11 cellular contexts compared by ENCODE assay signal in genomic region chr11:4551346-4551979, GRCh38. TPM values are rescaled to one million over a fixed set of nuclear protein-coding genes. Genes with fewer than 3 reads are reported as not detected.
DNase-seq lines count a peak whose midpoint lies in the region; ATAC-seq, FAIRE-seq and TF ChIP-seq lines count a peak whose summit lies in the region.
"Had no signal": no experiment of that assay in that cellular context is flagged by ENCODE, and none has a peak within 500 bp of the region (broad histone marks: within the 10 kb centered on the region; RNA-seq: fewer than 3 reads in every experiment).

No MANE protein-coding gene starts in this region.

- H3K4me1 Mint-ChIP-seq in HFFc6 (ENCODE audit: low read depth) = no peaks in the 10 kb centered on the region
- no peaks in the 10 kb centered on the region for H3K4me1 Mint-ChIP-seq in astrocyte (ENCODE audit: low read depth, unreplicated experiment)
- H3K4me1 Mint-ChIP-seq: activated CD8-positive, alpha-beta memory T cell treated with anti-CD3 and anti-CD28 coated beads, Interleukin-2, amount 10 ng/mL, durations not matched to agents 7 days and 5 days had no signal

- H3K27me3 Mint-ChIP-seq in HFFc6 (ENCODE audit: insufficient read depth) (peaks cover 3% of the 10 kb centered on the region), astrocyte (ENCODE audit: low read depth, unreplicated experiment) (peaks cover 18% of the 10 kb centered on the region)

- H3K9ac ChIP-seq in astrocyte (ENCODE audit: low read length) (no peak overlapping the region), HepG2 (ENCODE audit: insufficient read depth, low read depth, low read length) (no peak overlapping the region)

- H3K27ac ChIP-seq in astrocyte (ENCODE audit: low read depth, low read length) (no peak overlapping the region), HepG2 (ENCODE audit: extremely low read length, insufficient read depth, low read length) (no peak overlapping the region), heart right ventricle (no peak overlapping the region)

- H3K4me3 Mint-ChIP-seq in HFFc6 (no peak overlapping the region), astrocyte (ENCODE audit: unreplicated experiment) (no peak overlapping the region)
- H3K4me3 Mint-ChIP-seq: activated CD8-positive, alpha-beta memory T cell treated with anti-CD3 and anti-CD28 coated beads, Interleukin-2, amount 10 ng/mL, durations not matched to agents 7 days and 5 days had no signal

- H3K9me3 Mint-ChIP-seq in HFFc6 (peaks cover 5% of the 10 kb centered on the region), astrocyte (ENCODE audit: unreplicated experiment) (peaks cover 4% of the 10 kb centered on the region)

- peak; percentile 59 for TF ChIP-seq CTCF in HFFc6 (IDR thresholded peaks at IDR 0.05)
- TF ChIP-seq CTCF in astrocyte (IDR thresholded peaks at IDR 0.05; ENCODE audit: insufficient read depth, low read depth, low read length) = peak; percentile 13
- TF ChIP-seq CTCF in HepG2 (CRISPR knock-in tag; IDR thresholded peaks at IDR 0.05) = peak; percentile 28
- no peak for TF ChIP-seq CTCF in heart right ventricle (IDR thresholded peaks at IDR 0.05)

- H3K4me3 ChIP-seq in astrocyte (ENCODE audit: insufficient read depth, low read depth, low read length) = no peak overlapping the region
- no peak overlapping the region for H3K4me3 ChIP-seq in HepG2 (replicated peaks in 1 of 3; ENCODE audit: insufficient read depth in 1 of 3, low read depth in 2 of 3, low read length in 3 of 3)
- no peak overlapping the region for H3K4me3 ChIP-seq in heart right ventricle

- DNase-seq in EL (peak; percentile 4), HFFc6 (no peak), astrocyte (ENCODE audit: low read depth) (no peak), HepG2 (ENCODE audit: low spot score) (peak; percentile 7), heart right ventricle (no peak), RCC 7860 (ENCODE audit: low spot score) (no peak), NCI-H1105 treated with DMSO at 0.1 percent for 48 hours (lab: John Stamatoyannopoulos, UW) (no peak), SW 1271 (lab: John Stamatoyannopoulos, UW) (no peak)
- DNase-seq: activated CD8-positive, alpha-beta memory T cell treated with anti-CD3 and anti-CD28 coated beads, Interleukin-2, amount 10 ng/mL, durations not matched to agents 7 days and 5 days; occipital lobe had no signal

- H3K4me1 ChIP-seq in astrocyte (ENCODE audit: insufficient read depth, low read length) (no peaks in the 10 kb centered on the region), HepG2 (ENCODE audit: insufficient read depth, low read length) (peaks cover 7% of the 10 kb centered on the region; the same call in 1 of the 2 replicates), heart right ventricle (no peaks in the 10 kb centered on the region)

- no peaks in the 10 kb centered on the region for H3K36me3 Mint-ChIP-seq in HFFc6 (ENCODE audit: low read depth)
- H3K36me3 Mint-ChIP-seq in astrocyte (ENCODE audit: low read depth, unreplicated experiment) = no peaks in the 10 kb centered on the region
- H3K36me3 Mint-ChIP-seq: activated CD8-positive, alpha-beta memory T cell treated with anti-CD3 and anti-CD28 coated beads, Interleukin-2, amount 10 ng/mL, durations not matched to agents 7 days and 5 days had no signal

- H3K27me3 ChIP-seq in astrocyte (ENCODE audit: insufficient read depth, low read length) (no peaks in the 10 kb centered on the region), HepG2 (ENCODE audit: control insufficient read depth in 1 of 2, insufficient read depth in 2 of 2, low read length in 2 of 2) (peaks cover 0 to 3% of the 10 kb centered on the region in 2 experiments; a peak in 1 of 5 replicates), heart right ventricle (peaks cover 0 to 4% (median 0%) of the 10 kb centered on the region in 7 donors)

- in situ Hi-C loops in HepG2 (cut with HindIII; ENCODE audit: extremely low pct_ligation_motif_present, low pct_unique_long_range_greater_than_20kb) = no loop called here

- H3K36me3 ChIP-seq in astrocyte (ENCODE audit: insufficient read depth, low read length) = no peaks in the 10 kb centered on the region
- H3K36me3 ChIP-seq in HepG2 (replicated peaks in 1 of 2; ENCODE audit: control insufficient read depth in 1 of 2, insufficient read depth in 2 of 2, low read length in 2 of 2) = no peaks in the 10 kb centered on the region
- H3K36me3 ChIP-seq in heart right ventricle = no peaks in the 10 kb centered on the region

- no TSS peak for BruUV-seq in HepG2 (replicated peaks; lab: Mats Ljungman, UMichigan)

- no peak for TF ChIP-seq RAD21 in HepG2 (CRISPR knock-in tag; IDR thresholded peaks at IDR 0.05)

- H3K79me2 ChIP-seq in astrocyte (ENCODE audit: insufficient read depth, low read length) (no peaks in the 10 kb centered on the region), HepG2 (ENCODE audit: insufficient read depth, low read length) (no peaks in the 10 kb centered on the region)

- no peak for TF ChIP-seq EP300 in HepG2 (IDR thresholded peaks at IDR 0.05; ENCODE audit: low read depth in 2 of 2, low read length in 2 of 2)
- TF ChIP-seq EP300 in HepG2 (CRISPR knock-in tag; IDR thresholded peaks at IDR 0.05; ENCODE audit: borderline replicate concordance) = no peak

- TF ChIP-seq POLR2A in HepG2 (IDR thresholded peaks at IDR 0.05; ENCODE audit: insufficient read depth in 1 of 2, low read depth in 2 of 2, low read length in 2 of 2) = no peak

- CTCF ChIA-PET in HepG2 (lab: Yijun Ruan, JAX; ENCODE audit: low intra/inter-chr PET ratio, low total read pairs) = interaction anchor here (1.9 kb wide), 1 partner anchor 364 kb away, joined by 7 read pairs; no protein-coding TSS in a partner anchor

- H3K9me3 ChIP-seq in astrocyte (ENCODE audit: insufficient read depth, low read depth, low read length) (no peaks in the 10 kb centered on the region), HepG2 (ENCODE audit: low read length) (no peaks in the 10 kb centered on the region), heart right ventricle (peaks cover 0 to 25% (median 6%) of the 10 kb centered on the region in 11 donors)

- no peak overlapping the region for H3K4me2 ChIP-seq in astrocyte (ENCODE audit: low read length)
- no peak overlapping the region for H3K4me2 ChIP-seq in HepG2 (ENCODE audit: low read depth, low read length)

- POLR2A ChIA-PET in HepG2 (lab: Yijun Ruan, JAX) = no interaction called here

- FAIRE-seq in astrocyte (lab: Jason Lieb, UNC) (no peak), HepG2 (lab: Jason Lieb, UNC) (no peak), RCC 7860 (lab: Jason Lieb, UNC) (no peak)

- H3K27ac Mint-ChIP-seq in HFFc6 = no peak overlapping the region
- no peak overlapping the region for H3K27ac Mint-ChIP-seq in astrocyte (ENCODE audit: unreplicated experiment)
- H3K27ac Mint-ChIP-seq: activated CD8-positive, alpha-beta memory T cell treated with anti-CD3 and anti-CD28 coated beads, Interleukin-2, amount 10 ng/mL, durations not matched to agents 7 days and 5 days had no signal

- H2AFZ ChIP-seq in astrocyte (ENCODE audit: low read depth, low read length) (no peak overlapping the region), HepG2 (ENCODE audit: low read length) (no peak overlapping the region)

- intact Hi-C loops in HepG2 (cut with micrococcal nuclease; ENCODE audit: unreplicated experiment) = loop anchor here (1.0 kb wide), 1 partner anchor 364 kb away; no protein-coding TSS in a partner anchor
- intact Hi-C loops in heart right ventricle (cut with DNase I) = no loop called here

- ATAC-seq in HepG2 = peak; percentile 75
- ATAC-seq in heart right ventricle = no peak
- ATAC-seq: activated CD8-positive, alpha-beta memory T cell treated with anti-CD3 and anti-CD28 coated beads, Interleukin-2, amount 10 ng/mL, durations not matched to agents 7 days and 5 days had no signal

- WGBS in HepG2 (ENCODE audit: low lambda C conversion rate) = 34% methylated on average over 8 of the region's 8 CpGs
- 77 to 78% methylated on average over 8 of the region's 8 CpGs for WGBS in heart right ventricle, 2 donors

- H4K20me1 ChIP-seq in astrocyte (ENCODE audit: insufficient read depth, low read length) = no peaks in the 10 kb centered on the region
- no peaks in the 10 kb centered on the region for H4K20me1 ChIP-seq in HepG2 (ENCODE audit: insufficient read depth, low read length)

RNA-seq across cellular contexts. Expression of gene OR52M1, which starts 6.5 kb away (rescaled TPM):
- total RNA-seq in HFFc6 (2021; fragmentation: NEBNext Ultra II Directional; extraction: Animal tissue kit (Norgen Biotek cat#: 25700)) = not detected
- total RNA-seq in astrocyte = not detected in 2 replicates
- total RNA-seq in HepG2 (2016; rRNA removed; fragmentation: Illumina TruSeq; extraction: Trizol) = not detected in 2 replicates
- not detected in 2 replicates for total RNA-seq in HepG2 (2016; cell fraction: cytosol; rRNA removed; fragmentation: Illumina TruSeq; extraction: Trizol; ENCODE audit: low read depth)
- total RNA-seq in HepG2 (2016; cell fraction: insoluble cytoplasmic fraction; rRNA removed; fragmentation: Illumina TruSeq; extraction: Trizol) = not detected in 2 replicates
- total RNA-seq in HepG2 (2016; cell fraction: membrane; rRNA removed; fragmentation: Illumina TruSeq; extraction: Trizol) = not detected in 2 replicates
- total RNA-seq in HepG2 (2016; cell fraction: nucleus; rRNA removed; fragmentation: Illumina TruSeq; extraction: Trizol) = not detected in 2 replicates
- polyA plus RNA-seq in HepG2 (2011; rRNA removed) = not detected in 2 replicates
- polyA plus RNA-seq in HepG2 (2011; cell fraction: cytosol; rRNA removed) = not detected in 2 replicates
- polyA plus RNA-seq in HepG2 (2011; cell fraction: nucleus; rRNA removed) = not detected in 2 replicates
- polyA plus RNA-seq in HepG2 (2012) = not detected in 2 replicates
- not detected in 2 replicates for polyA plus RNA-seq in HepG2 (2016; cell fraction: cytosol; fragmentation: Illumina TruSeq; extraction: Trizol; ENCODE audit: low read depth)
- polyA plus RNA-seq in HepG2 (2016; cell fraction: insoluble cytoplasmic fraction; fragmentation: Illumina TruSeq; extraction: Trizol; ENCODE audit: low read depth) = not detected in 2 replicates
- not detected in 2 replicates for polyA plus RNA-seq in HepG2 (2016; cell fraction: membrane; fragmentation: Illumina TruSeq; extraction: Trizol; ENCODE audit: low read depth)
- not detected in 2 replicates for polyA plus RNA-seq in HepG2 (2016; cell fraction: nucleus; fragmentation: Illumina TruSeq; extraction: Trizol; ENCODE audit: insufficient read depth, low read depth)
- not detected in 2 replicates for polyA minus RNA-seq in HepG2 (2011; rRNA and poly(A)+ RNA removed; ENCODE audit: low replicate concordance)
- polyA minus RNA-seq in HepG2 (2011; cell fraction: cytosol; rRNA and poly(A)+ RNA removed) = not detected in 2 replicates
- polyA minus RNA-seq in HepG2 (2011; cell fraction: nucleus; rRNA and poly(A)+ RNA removed) = not detected in 2 replicates
- not detected for total RNA-seq in heart right ventricle
- polyA plus RNA-seq in heart right ventricle = not detected
- total RNA-seq: activated CD8-positive, alpha-beta memory T cell treated with anti-CD3 and anti-CD28 coated beads, Interleukin-2, amount 10 ng/mL, durations not matched to agents 7 days and 5 days; cardiac septum; occipital lobe had no signal

RNA-seq across cellular contexts. Expression of gene OR52I2, which starts 30.1 kb away (rescaled TPM):
- not detected for total RNA-seq in HFFc6 (2021; fragmentation: NEBNext Ultra II Directional; extraction: Animal tissue kit (Norgen Biotek cat#: 25700))
- not detected in 2 replicates for total RNA-seq in astrocyte
- total RNA-seq in HepG2 (2016; rRNA removed; fragmentation: Illumina TruSeq; extraction: Trizol) = not detected in 2 replicates
- total RNA-seq in HepG2 (2016; cell fraction: cytosol; rRNA removed; fragmentation: Illumina TruSeq; extraction: Trizol; ENCODE audit: low read depth) = not detected in 2 replicates
- total RNA-seq in HepG2 (2016; cell fraction: insoluble cytoplasmic fraction; rRNA removed; fragmentation: Illumina TruSeq; extraction: Trizol) = not detected in 2 replicates
- total RNA-seq in HepG2 (2016; cell fraction: membrane; rRNA removed; fragmentation: Illumina TruSeq; extraction: Trizol) = not detected in 2 replicates
- not detected in 2 replicates for total RNA-seq in HepG2 (2016; cell fraction: nucleus; rRNA removed; fragmentation: Illumina TruSeq; extraction: Trizol)
- polyA plus RNA-seq in HepG2 (2011; rRNA removed) = not detected in 2 replicates
- polyA plus RNA-seq in HepG2 (2011; cell fraction: cytosol; rRNA removed) = not detected in 2 replicates
- polyA plus RNA-seq in HepG2 (2011; cell fraction: nucleus; rRNA removed) = not detected in 2 replicates
- not detected in 2 replicates for polyA plus RNA-seq in HepG2 (2012)
- polyA plus RNA-seq in HepG2 (2016; cell fraction: cytosol; fragmentation: Illumina TruSeq; extraction: Trizol; ENCODE audit: low read depth) = not detected in 2 replicates
- polyA plus RNA-seq in HepG2 (2016; cell fraction: insoluble cytoplasmic fraction; fragmentation: Illumina TruSeq; extraction: Trizol; ENCODE audit: low read depth) = not detected in 2 replicates
- not detected in 2 replicates for polyA plus RNA-seq in HepG2 (2016; cell fraction: membrane; fragmentation: Illumina TruSeq; extraction: Trizol; ENCODE audit: low read depth)
- polyA plus RNA-seq in HepG2 (2016; cell fraction: nucleus; fragmentation: Illumina TruSeq; extraction: Trizol; ENCODE audit: insufficient read depth, low read depth) = not detected in 2 replicates
- polyA minus RNA-seq in HepG2 (2011; rRNA and poly(A)+ RNA removed; ENCODE audit: low replicate concordance) = not detected in 2 replicates
- polyA minus RNA-seq in HepG2 (2011; cell fraction: cytosol; rRNA and poly(A)+ RNA removed) = not detected in 2 replicates
- not detected in 2 replicates for polyA minus RNA-seq in HepG2 (2011; cell fraction: nucleus; rRNA and poly(A)+ RNA removed)
- total RNA-seq in heart right ventricle = not detected
- not detected for polyA plus RNA-seq in heart right ventricle
- total RNA-seq: activated CD8-positive, alpha-beta memory T cell treated with anti-CD3 and anti-CD28 coated beads, Interleukin-2, amount 10 ng/mL, durations not matched to agents 7 days and 5 days; cardiac septum; occipital lobe had no signal

RNA-seq across cellular contexts. Expression of gene OR52I1, which starts 42.4 kb away (rescaled TPM):
- not detected for total RNA-seq in HFFc6 (2021; fragmentation: NEBNext Ultra II Directional; extraction: Animal tissue kit (Norgen Biotek cat#: 25700))
- total RNA-seq in astrocyte (not detected in 2 replicates), HepG2 (2016; rRNA removed; fragmentation: Illumina TruSeq; extraction: Trizol) (not detected in 2 replicates), heart right ventricle (not detected)
- total RNA-seq in HepG2 (2016; cell fraction: cytosol; rRNA removed; fragmentation: Illumina TruSeq; extraction: Trizol; ENCODE audit: low read depth) = not detected in 2 replicates
- total RNA-seq in HepG2 (2016; cell fraction: insoluble cytoplasmic fraction; rRNA removed; fragmentation: Illumina TruSeq; extraction: Trizol) = not detected in 2 replicates
- total RNA-seq in HepG2 (2016; cell fraction: membrane; rRNA removed; fragmentation: Illumina TruSeq; extraction: Trizol) = not detected in 2 replicates
- total RNA-seq in HepG2 (2016; cell fraction: nucleus; rRNA removed; fragmentation: Illumina TruSeq; extraction: Trizol) = not detected in 2 replicates
- polyA plus RNA-seq in HepG2 (2011; rRNA removed) (not detected in 2 replicates), heart right ventricle (not detected)
- polyA plus RNA-seq in HepG2 (2011; cell fraction: cytosol; rRNA removed) = not detected in 2 replicates
- not detected in 2 replicates for polyA plus RNA-seq in HepG2 (2011; cell fraction: nucleus; rRNA removed)
- not detected in 2 replicates for polyA plus RNA-seq in HepG2 (2012)
- not detected in 2 replicates for polyA plus RNA-seq in HepG2 (2016; cell fraction: cytosol; fragmentation: Illumina TruSeq; extraction: Trizol; ENCODE audit: low read depth)
- not detected in 2 replicates for polyA plus RNA-seq in HepG2 (2016; cell fraction: insoluble cytoplasmic fraction; fragmentation: Illumina TruSeq; extraction: Trizol; ENCODE audit: low read depth)
- not detected in 2 replicates for polyA plus RNA-seq in HepG2 (2016; cell fraction: membrane; fragmentation: Illumina TruSeq; extraction: Trizol; ENCODE audit: low read depth)
- not detected in 2 replicates for polyA plus RNA-seq in HepG2 (2016; cell fraction: nucleus; fragmentation: Illumina TruSeq; extraction: Trizol; ENCODE audit: insufficient read depth, low read depth)
- polyA minus RNA-seq in HepG2 (2011; rRNA and poly(A)+ RNA removed; ENCODE audit: low replicate concordance) = 0.28 TPM in 1 of 2 replicates, not detected in the other
- not detected in 2 replicates for polyA minus RNA-seq in HepG2 (2011; cell fraction: cytosol; rRNA and poly(A)+ RNA removed)
- polyA minus RNA-seq in HepG2 (2011; cell fraction: nucleus; rRNA and poly(A)+ RNA removed) = not detected in 2 replicates
- total RNA-seq: activated CD8-positive, alpha-beta memory T cell treated with anti-CD3 and anti-CD28 coated beads, Interleukin-2, amount 10 ng/mL, durations not matched to agents 7 days and 5 days; cardiac septum; occipital lobe had no signal

RNA-seq across cellular contexts. Expression of gene TRIM68, which starts 56.6 kb away (rescaled TPM):
- 1 to 10 TPM; 6.4 to 10.0 (median 8.6) TPM for total RNA-seq in HFFc6 (2021; fragmentation: NEBNext Ultra II Directional; extraction: Animal tissue kit (Norgen Biotek cat#: 25700))
- 10.7 and 11.5 TPM in 2 replicates for total RNA-seq in astrocyte
- not detected in 2 replicates for total RNA-seq in HepG2 (2016; rRNA removed; fragmentation: Illumina TruSeq; extraction: Trizol)
- total RNA-seq in HepG2 (2016; cell fraction: cytosol; rRNA removed; fragmentation: Illumina TruSeq; extraction: Trizol; ENCODE audit: low read depth) = not detected in 2 replicates
- not detected in 2 replicates for total RNA-seq in HepG2 (2016; cell fraction: insoluble cytoplasmic fraction; rRNA removed; fragmentation: Illumina TruSeq; extraction: Trizol)
- not detected in 2 replicates for total RNA-seq in HepG2 (2016; cell fraction: membrane; rRNA removed; fragmentation: Illumina TruSeq; extraction: Trizol)
- not detected in 2 replicates for total RNA-seq in HepG2 (2016; cell fraction: nucleus; rRNA removed; fragmentation: Illumina TruSeq; extraction: Trizol)
- not detected in 2 replicates for polyA plus RNA-seq in HepG2 (2011; rRNA removed)
- polyA plus RNA-seq in HepG2 (2011; cell fraction: cytosol; rRNA removed) = not detected in 2 replicates
- not detected in 2 replicates for polyA plus RNA-seq in HepG2 (2011; cell fraction: nucleus; rRNA removed)
- polyA plus RNA-seq in HepG2 (2012) = not detected in 2 replicates
- not detected in 2 replicates for polyA plus RNA-seq in HepG2 (2016; cell fraction: cytosol; fragmentation: Illumina TruSeq; extraction: Trizol; ENCODE audit: low read depth)
- polyA plus RNA-seq in HepG2 (2016; cell fraction: insoluble cytoplasmic fraction; fragmentation: Illumina TruSeq; extraction: Trizol; ENCODE audit: low read depth) = not detected in 2 replicates
- not detected in 2 replicates for polyA plus RNA-seq in HepG2 (2016; cell fraction: membrane; fragmentation: Illumina TruSeq; extraction: Trizol; ENCODE audit: low read depth)
- not detected in 2 replicates for polyA plus RNA-seq in HepG2 (2016; cell fraction: nucleus; fragmentation: Illumina TruSeq; extraction: Trizol; ENCODE audit: insufficient read depth, low read depth)
- polyA minus RNA-seq in HepG2 (2011; rRNA and poly(A)+ RNA removed; ENCODE audit: low replicate concordance) = 3.2 TPM in 1 of 2 replicates, not detected in the other
- not detected in 2 replicates for polyA minus RNA-seq in HepG2 (2011; cell fraction: cytosol; rRNA and poly(A)+ RNA removed)
- not detected in 2 replicates for polyA minus RNA-seq in HepG2 (2011; cell fraction: nucleus; rRNA and poly(A)+ RNA removed)
- total RNA-seq in heart right ventricle = 10 to 100 TPM in 6 of 10 donors, 1 to 10 TPM in 4; 6.4 to 12.8 (median 10.5) TPM
- 1 to 10 TPM; 3.5 to 5.3 TPM for polyA plus RNA-seq in heart right ventricle

Comparison
In these comparisons a context has a peak if more than half of its experiments do, and no peak if none do; other contexts are left out.
1. DNase-seq: peak in EL (single experiment) and HepG2 (single experiment); none in HFFc6 (single experiment), astrocyte (single experiment), heart right ventricle (0 of 2), RCC 7860 (single experiment), NCI-H1105 treated with DMSO at 0.1 percent for 48 hours (single experiment) and SW 1271 (0 of 2).
2. CTCF ChIP-seq: peak in HFFc6 (single experiment), astrocyte (single experiment) and HepG2 (single experiment); none in heart right ventricle (0 of 9).